ENCODE assay signal across 9 cellular contexts in the genomic region with DNA sequence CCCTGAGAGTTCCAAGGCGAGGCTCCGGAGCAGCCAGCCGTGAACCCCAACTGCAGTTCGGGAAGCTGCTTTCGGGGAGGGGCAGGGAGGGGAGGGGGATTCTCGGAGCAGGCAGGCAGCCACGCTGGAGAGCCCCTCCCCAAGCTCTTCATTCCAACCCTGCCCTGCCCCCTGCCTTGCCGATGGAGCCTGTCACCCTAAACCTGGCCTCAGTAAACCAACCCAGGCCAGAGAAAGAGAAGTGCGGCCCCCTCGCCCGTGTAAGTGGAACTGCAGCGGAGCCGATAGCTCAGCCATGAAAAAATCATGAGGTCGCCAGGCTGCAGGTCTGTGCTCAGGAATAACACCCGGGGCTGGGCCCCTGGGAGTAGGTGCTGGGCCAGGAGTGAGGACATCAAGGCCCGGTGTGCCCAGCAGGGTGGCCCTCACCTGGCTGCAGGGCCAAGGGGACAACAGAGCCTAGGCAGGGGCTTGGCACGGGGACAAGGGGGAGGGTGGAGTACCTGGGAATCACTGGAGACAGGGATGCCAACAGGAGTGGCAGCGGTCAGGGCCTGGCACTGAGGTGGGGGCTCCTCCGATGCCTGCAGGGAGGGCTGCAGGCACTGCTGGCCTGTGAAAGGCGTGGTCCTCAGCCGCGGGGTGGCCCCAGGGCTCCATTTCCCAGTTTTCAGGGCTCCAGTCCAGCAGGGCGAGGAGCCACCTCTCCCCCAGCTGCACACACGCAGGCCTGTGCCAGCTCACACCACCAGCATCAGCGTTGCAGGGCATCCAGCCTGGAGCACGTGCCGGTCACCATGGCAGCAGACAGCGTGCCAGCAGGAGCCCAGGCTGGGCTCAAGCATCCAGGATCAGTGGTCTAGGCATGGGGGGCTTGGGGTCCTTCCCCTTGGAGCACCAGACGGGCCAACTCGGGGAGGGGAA. TPM values are rescaled to one million over a fixed set of nuclear protein-coding genes. Genes with fewer than 3 reads are reported as not detected.
A peak's percentile ranks its signal among the peaks of the same experiment; 100 is the strongest.
DNase-seq lines count a peak whose midpoint lies in the region; TF ChIP-seq lines count a peak whose summit lies in the region.
"Had no signal": no experiment of that assay in that cellular context is flagged by ENCODE, and none has a peak within 500 bp of the region (broad histone marks: within the 10 kb centered on the region; RNA-seq: fewer than 3 reads in every experiment).

No MANE protein-coding gene starts in this region.

- H4K8ac ChIP-seq in mesendoderm (ENCODE audit: low read depth, low read length) = no peak overlapping the region

- intact Hi-C loops in esophagus muscularis mucosa (cut with DNase I) = no loop called here

- no CpG with 5 or more reads among the region's 30 CpGs for WGBS in mesendoderm (ENCODE audit: extremely low coverage, insufficient coverage, low lambda C conversion rate)
- 41% methylated on average over 12 of the region's 30 CpGs for WGBS in esophagus muscularis mucosa

- peaks cover 3% of the 10 kb centered on the region for H3K4me1 ChIP-seq in mesendoderm (ENCODE audit: control insufficient read depth, low read depth, low read length)
- H3K4me1 ChIP-seq in esophagus muscularis mucosa = peaks cover 24 to 51% (median 39%) of the 10 kb centered on the region in 4 donors

- no peak overlapping the region for H2AK5ac ChIP-seq in mesendoderm (ENCODE audit: low read length)

- no peaks in the 10 kb centered on the region for H3K36me3 ChIP-seq in mesendoderm (ENCODE audit: control insufficient read depth, insufficient read depth, low read length)
- H3K36me3 ChIP-seq in esophagus muscularis mucosa = no peaks in the 10 kb centered on the region
- H3K36me3 ChIP-seq: right lobe of liver had no signal

- H2BK120ac ChIP-seq in mesendoderm (ENCODE audit: low read depth, low read length) = no peak overlapping the region

- no peak overlapping the region for H3K9ac ChIP-seq in mesendoderm (ENCODE audit: low read length)

- no peak for TF ChIP-seq POLR2A in esophagus muscularis mucosa (IDR thresholded peaks at IDR 0.05; ENCODE audit: low read depth)

- H3K27me3 ChIP-seq in mesendoderm (ENCODE audit: insufficient read depth, low read length, poor library complexity) (no peaks in the 10 kb centered on the region), esophagus muscularis mucosa (peaks cover 0 to 57% (median 48%) of the 10 kb centered on the region in 4 donors)
- H3K27me3 ChIP-seq: right lobe of liver had no signal

- H3K4me2 ChIP-seq in mesendoderm (ENCODE audit: low read length) = no peak overlapping the region

- no peak overlapping the region for H2BK5ac ChIP-seq in mesendoderm (ENCODE audit: low read length)

- no peak overlapping the region for H3K4ac ChIP-seq in mesendoderm (ENCODE audit: low read depth, low read length)

- TF ChIP-seq CTCF in cardiac fibroblast (IDR thresholded peaks at IDR 0.05; ENCODE audit: low read depth, low read length) (peak; percentile 14), esophagus muscularis mucosa (IDR thresholded peaks at IDR 0.05) (no peak)

- H3K4me3 ChIP-seq in cardiac fibroblast (replicated peaks in 1 of 2; ENCODE audit: low read depth in 2 of 2, low read length in 2 of 2) = no peak overlapping the region
- no peak overlapping the region for H3K4me3 ChIP-seq in mesendoderm (ENCODE audit: low read length)
- H3K4me3 ChIP-seq in esophagus muscularis mucosa = no peak overlapping the region
- H3K4me3 ChIP-seq: right lobe of liver had no signal

- no peak overlapping the region for H2BK15ac ChIP-seq in mesendoderm (replicated peaks; ENCODE audit: low read depth)

- DNase-seq in DMS153 treated with DMSO at 0.1 percent for 48 hours (lab: John Stamatoyannopoulos, UW; ENCODE audit: unreplicated experiment) (peak; percentile 21), NCI-H1417 treated with DMSO at 0.1 percent for 48 hours (lab: John Stamatoyannopoulos, UW) (peak; percentile 20), cardiac fibroblast (ENCODE audit: low read depth in 2 of 2) (peak in 1 of 2 donors; percentile 70), mesendoderm (peak; percentile 93), NCI-H146 treated with DMSO at 0.1 percent for 48 hours (lab: John Stamatoyannopoulos, UW; ENCODE audit: unreplicated experiment) (no peak), esophagus muscularis mucosa (ENCODE audit: extremely low spot score) (no peak), hippocampal formation (lab: John Stamatoyannopoulos, UW) (no peak)
- DNase-seq in stimulated activated CD4-positive, alpha-beta T cell treated with anti-CD3 and anti-CD28 coated beads, Interleukin-4, amount 100 ng/mL, for 24 hours = no peak

- no peak overlapping the region for H3K27ac ChIP-seq in mesendoderm (ENCODE audit: low read depth, low read length)
- H3K27ac ChIP-seq in esophagus muscularis mucosa (replicated peaks in 1 of 4) = no peak overlapping the region
- H3K27ac ChIP-seq: right lobe of liver had no signal

- TF ChIP-seq EP300 in esophagus muscularis mucosa (IDR thresholded peaks at IDR 0.05) = no peak

- H4K5ac ChIP-seq in mesendoderm (ENCODE audit: low read length) = no peak overlapping the region

- H3K79me1 ChIP-seq in mesendoderm (ENCODE audit: low read length) = no peaks in the 10 kb centered on the region

- H3K9me3 ChIP-seq in esophagus muscularis mucosa = no peaks in the 10 kb centered on the region
- H3K9me3 ChIP-seq: right lobe of liver had no signal

- peak overlapping the region; percentile 37 for H3K56ac ChIP-seq in mesendoderm (ENCODE audit: low read length)

- H3K79me2 ChIP-seq in mesendoderm (ENCODE audit: control insufficient read depth, insufficient read depth, low read length) = no peaks in the 10 kb centered on the region

- no peak overlapping the region for H3K18ac ChIP-seq in mesendoderm (ENCODE audit: low read length)

- no peak overlapping the region for H3K23ac ChIP-seq in mesendoderm (ENCODE audit: low read length)

RNA-seq across cellular contexts. Expression of gene FSCN2, which starts 4.8 kb away (rescaled TPM):
- not detected for polyA plus RNA-seq in mesendoderm (2013, experiment 1 of 2)
- polyA plus RNA-seq in mesendoderm (2013, experiment 2 of 2) = not detected
- total RNA-seq in esophagus muscularis mucosa = 1 to 10 TPM; 1.2 to 2.4 (median 1.7) TPM

RNA-seq across cellular contexts. Expression of gene ACTG1, which starts 10.8 kb away (rescaled TPM):
- 9,422 TPM for polyA plus RNA-seq in mesendoderm (2013, experiment 1 of 2)
- 9,613 TPM for polyA plus RNA-seq in mesendoderm (2013, experiment 2 of 2)
- 1,000 to 10,000 TPM in 3 of 4 donors, 100 to 1,000 TPM in 1; 972 to 1,850 (median 1,126) TPM for total RNA-seq in esophagus muscularis mucosa

RNA-seq across cellular contexts. Expression of gene FAAP100, which starts 28.8 kb away (rescaled TPM):
- 14.4 TPM for polyA plus RNA-seq in mesendoderm (2013, experiment 1 of 2)
- 14.8 TPM for polyA plus RNA-seq in mesendoderm (2013, experiment 2 of 2)
- total RNA-seq in esophagus muscularis mucosa = 10 to 100 TPM; 13.7 to 33.3 (median 18.6) TPM

Comparison
In these comparisons a context has a peak if more than half of its experiments do, and no peak if none do; other contexts are left out.
1. DNase-seq: peak in DMS153 treated with DMSO at 0.1 percent for 48 hours (single experiment), NCI-H1417 treated with DMSO at 0.1 percent for 48 hours (single experiment) and mesendoderm (single experiment); none in NCI-H146 treated with DMSO at 0.1 percent for 48 hours (single experiment), esophagus muscularis mucosa (single experiment), hippocampal formation (0 of 2) and stimulated activated CD4-positive, alpha-beta T cell treated with anti-CD3 and anti-CD28 coated beads, Interleukin-4, amount 100 ng/mL, for 24 hours (single experiment).